Comparison of ENCODE assay signal across 8 cellular contexts in the genomic region with DNA sequence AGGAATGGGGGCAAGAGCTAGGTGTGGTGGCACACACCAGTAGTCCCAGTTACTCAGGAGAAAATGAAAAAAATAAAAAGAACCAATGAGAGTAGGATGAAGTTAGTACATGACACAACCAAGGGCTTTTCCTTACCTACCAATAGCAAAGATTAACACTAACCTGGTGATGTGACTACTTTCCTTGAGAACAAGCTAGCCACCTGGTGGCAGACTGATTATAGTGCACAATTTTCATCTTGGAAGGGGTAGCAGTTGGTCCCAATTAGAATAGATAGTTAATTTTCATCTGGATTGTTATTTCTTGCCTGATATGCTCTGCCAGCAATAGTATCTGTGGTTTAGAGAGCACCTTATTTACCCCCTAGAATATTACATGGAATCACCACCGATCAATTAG.
DNase-seq lines count a peak whose midpoint lies in the region; ATAC-seq and TF ChIP-seq lines count a peak whose summit lies in the region.

No MANE protein-coding gene starts in this region.

- H3K27me3 ChIP-seq in OCI-LY3 (ENCODE audit: low read depth, low read length) = no peaks in the 10 kb centered on the region
- H3K27me3 ChIP-seq in upper lobe of right lung = no peaks in the 10 kb centered on the region
- H3K27me3 ChIP-seq in adrenal gland = no peaks in the 10 kb centered on the region

- H3K36me3 ChIP-seq in OCI-LY3 (replicated peaks; ENCODE audit: low read depth, low read length) = no peaks in the 10 kb centered on the region
- no peaks in the 10 kb centered on the region for H3K36me3 ChIP-seq in upper lobe of right lung
- no peaks in the 10 kb centered on the region for H3K36me3 ChIP-seq in adrenal gland (replicated peaks in 1 of 2)

- TF ChIP-seq CTCF in HFFc6 (IDR thresholded peaks at IDR 0.05) (peak; percentile 75), OCI-LY3 (IDR thresholded peaks at IDR 0.05; ENCODE audit: low read depth, low read length) (peak; percentile 82), upper lobe of right lung (IDR thresholded peaks at IDR 0.05) (no peak), adrenal gland (IDR thresholded peaks at IDR 0.05) (no peak)

- H3K9me3 ChIP-seq in OCI-LY3 (ENCODE audit: insufficient read depth, low read length) (no peaks in the 10 kb centered on the region), upper lobe of right lung (no peaks in the 10 kb centered on the region), adrenal gland (replicated peaks in 1 of 3) (no peaks in the 10 kb centered on the region)

- no peak overlapping the region for H3K4me2 ChIP-seq in OCI-LY3 (ENCODE audit: low read length)

- H4K20me1 ChIP-seq in OCI-LY3 (ENCODE audit: insufficient read depth, low read length) = no peaks in the 10 kb centered on the region

- no peak overlapping the region for H3K9ac ChIP-seq in OCI-LY3 (ENCODE audit: low read length)

- intact Hi-C loops in upper lobe of right lung (cut with DNase I) = no loop called here
- intact Hi-C loops in adrenal gland (cut with DNase I) = no loop called here

- no peaks in the 10 kb centered on the region; the same call in 1 of the 2 replicates for H3K27me3 Mint-ChIP-seq in HFFc6 (ENCODE audit: insufficient read depth)

- H3K9me3 Mint-ChIP-seq in HFFc6 = no peaks in the 10 kb centered on the region

- ATAC-seq in upper lobe of right lung (no peak), HG02571 (IDR thresholded peaks at IDR 0.05; ENCODE audit: unreplicated experiment) (no peak)

- no peaks in the 10 kb centered on the region for H3K36me3 Mint-ChIP-seq in HFFc6 (ENCODE audit: low read depth)

- no peaks in the 10 kb centered on the region for H3K4me1 Mint-ChIP-seq in HFFc6 (ENCODE audit: low read depth)

- H3K27ac ChIP-seq in OCI-LY3 (ENCODE audit: low read length) (no peak overlapping the region), upper lobe of right lung (no peak overlapping the region), adrenal gland (no peak overlapping the region)

- no peak overlapping the region for H3K27ac Mint-ChIP-seq in HFFc6

- H3K4me1 ChIP-seq in OCI-LY3 (ENCODE audit: low read length) (no peaks in the 10 kb centered on the region), upper lobe of right lung (no peaks in the 10 kb centered on the region), adrenal gland (replicated peaks in 1 of 2) (no peaks in the 10 kb centered on the region)

- no peak overlapping the region for H2AFZ ChIP-seq in OCI-LY3 (ENCODE audit: low read depth, low read length)

- WGBS in adrenal gland, 4 donors = 78 to 100% (median 82%) methylated on average over 1 of the region's 1 CpG

- DNase-seq in EL = peak; percentile 12
- peak; percentile 19 for DNase-seq in HFFc6
- peak; percentile 50 for DNase-seq in iPS-NIHi7 (ENCODE audit: extremely low spot score)
- DNase-seq in upper lobe of right lung = no peak
- no peak for DNase-seq in amygdala (lab: John Stamatoyannopoulos, UW)
- no peak for DNase-seq in adrenal gland

- H3K4me3 ChIP-seq in OCI-LY3 (ENCODE audit: low read length) (no peak overlapping the region), upper lobe of right lung (no peak overlapping the region), adrenal gland (no peak overlapping the region)

- H3K4me3 Mint-ChIP-seq in HFFc6 = no peak overlapping the region

- no peaks in the 10 kb centered on the region for H3K79me2 ChIP-seq in OCI-LY3 (ENCODE audit: low read length)

- no peak for TF ChIP-seq POLR2A in adrenal gland (IDR thresholded peaks at IDR 0.05)

Comparison
In these comparisons a context has a peak if more than half of its experiments do, and no peak if none do; other contexts are left out.
1. DNase-seq: peak in EL (single experiment), HFFc6 (single experiment) and iPS-NIHi7 (single experiment); none in upper lobe of right lung (single experiment), amygdala (0 of 56) and adrenal gland (0 of 7).
2. CTCF ChIP-seq: peak in HFFc6 (single experiment) and OCI-LY3 (single experiment); none in upper lobe of right lung (single experiment) and adrenal gland (0 of 6).